Comparison of ENCODE assay signal across 9 cellular contexts in the genomic region with DNA sequence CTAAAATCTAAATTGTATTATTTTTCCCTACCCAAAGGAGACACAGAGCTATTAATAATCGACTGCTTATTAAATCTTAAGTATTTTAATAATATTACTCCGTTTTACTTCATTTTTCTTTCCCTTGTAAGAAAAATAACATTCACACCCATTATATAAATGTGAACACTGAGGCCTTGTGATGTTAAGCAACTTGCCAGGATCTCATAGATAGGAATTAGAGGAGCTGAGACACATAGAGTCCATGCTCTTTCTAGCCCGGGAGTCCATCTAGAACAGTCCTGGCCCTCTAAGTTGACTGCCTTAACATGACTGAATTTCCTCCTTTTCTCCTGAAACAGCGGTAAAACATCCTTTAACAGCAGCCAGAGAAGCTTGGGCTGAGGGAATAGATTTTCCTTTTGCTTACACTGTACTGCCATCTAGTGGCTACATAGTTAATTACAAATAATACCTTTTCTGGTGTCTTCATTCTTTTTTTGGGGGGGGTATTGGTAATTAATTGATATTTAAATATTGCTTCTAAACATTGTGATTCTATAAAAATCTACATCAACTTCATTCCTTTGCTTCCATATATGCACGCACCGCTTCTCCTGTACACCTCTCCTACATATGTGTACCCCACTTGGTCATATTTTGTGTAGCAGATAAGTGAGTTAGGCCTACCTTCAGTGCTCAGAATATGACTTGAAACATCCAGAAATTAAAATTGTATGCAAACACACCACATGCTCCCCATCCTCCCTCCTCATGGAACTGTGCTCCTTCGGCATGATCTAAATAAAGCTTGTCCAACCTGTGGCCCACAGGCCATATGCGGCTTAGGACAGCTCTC.
DNase-seq lines count a peak whose midpoint lies in the region; ATAC-seq, FAIRE-seq and TF ChIP-seq lines count a peak whose summit lies in the region.
"Had no signal": no experiment of that assay in that cellular context is flagged by ENCODE, and none has a peak within 500 bp of the region (broad histone marks: within the 10 kb centered on the region; RNA-seq: fewer than 3 reads in every experiment).

No MANE protein-coding gene starts in this region.

- BruUV-seq in GM12878 (replicated peaks; lab: Mats Ljungman, UMichigan): no TSS peak

- CTCF ChIA-PET in A549 (lab: Yijun Ruan, JAX) (interaction anchor here (0.6 to 2.7 kb wide), 19 partner anchors 8 to 1925 kb away, joined by 3 to 18 read pairs (median 4); no protein-coding TSS in a partner anchor), GM12878 (lab: Yijun Ruan, JAX) (interaction anchor here (0.7 to 3.8 kb wide), 25 partner anchors 9 to 1415 kb away, joined by 3 to 42 read pairs (median 4); no protein-coding TSS in a partner anchor)

- H3K4me3 ChIP-seq in A549 (no peak overlapping the region), GM12878 (no peak overlapping the region), kidney (ENCODE audit: low read length in 2 of 2) (no peak overlapping the region), upper lobe of left lung (no peak overlapping the region)

- TF ChIP-seq POLR2A in A549 (IDR thresholded peaks at IDR 0.05; ENCODE audit: low read length): no peak
- TF ChIP-seq POLR2A in GM12878 (IDR thresholded peaks at IDR 0.05; ENCODE audit: low read depth, low read length): no peak
- no peak for TF ChIP-seq POLR2A in upper lobe of left lung (IDR thresholded peaks at IDR 0.05)

- no peaks in the 10 kb centered on the region for H3K4me1 ChIP-seq in A549
- H3K4me1 ChIP-seq in GM12878 (ENCODE audit: control insufficient read depth, insufficient read depth, low read length): no peaks in the 10 kb centered on the region
- H3K4me1 ChIP-seq in kidney (ENCODE audit: control insufficient read depth in 1 of 2, insufficient read depth in 1 of 2, low read depth in 1 of 2, low read length in 2 of 2): no peaks in the 10 kb centered on the region
- no peaks in the 10 kb centered on the region for H3K4me1 ChIP-seq in upper lobe of left lung

- H4K20me1 ChIP-seq in GM12878 (ENCODE audit: control insufficient read depth, insufficient read depth): no peaks in the 10 kb centered on the region

- intact Hi-C loops in GM12878 (cut with micrococcal nuclease; ENCODE audit: unreplicated experiment) (loop anchor here (1.0 to 5.0 kb wide), 4 partner anchors 371 to 1416 kb away; no protein-coding TSS in a partner anchor), kidney (cut with DNase I) (no loop called here)

- no peaks in the 10 kb centered on the region for H3K79me2 ChIP-seq in GM12878 (ENCODE audit: control insufficient read depth, insufficient read depth, low read length)

- no peak overlapping the region for H2AFZ ChIP-seq in GM12878 (ENCODE audit: control insufficient read depth, low read depth, low read length)

- POLR2A ChIA-PET in A549 (lab: Yijun Ruan, JAX) (no interaction called here), GM12878 (lab: Charles Lee) (interaction anchor here (1.3 kb wide), 1 partner anchor 10 kb away, joined by 3 read pairs; no protein-coding TSS in a partner anchor)

- WGBS in A549 (ENCODE audit: missing lambda C conversion rate): 14% methylated on average over 8 of the region's 8 CpGs
- WGBS in GM12878 (ENCODE audit: insufficient coverage, insufficient replicate concordance, low lambda C conversion rate, missing lambda C conversion rate): 14% methylated on average over 8 of the region's 8 CpGs
- WGBS in upper lobe of left lung, 2 donors: 40% methylated on average over 8 of the region's 8 CpGs

- RAD21 ChIA-PET in GM12878 (lab: Charles Lee; ENCODE audit: unreplicated experiment): interaction anchor here (0.6 to 1.8 kb wide), 7 partner anchors 10 to 906 kb away, joined by 3 to 14 read pairs (median 4); no protein-coding TSS in a partner anchor

- in situ Hi-C loops in GM12878 (cut with MboI): loop anchor here (5.0 to 25.0 kb wide), 4 partner anchors 371 to 1926 kb away; no protein-coding TSS in a partner anchor

- H3K36me3 ChIP-seq in GM12878 (ENCODE audit: control insufficient read depth in 2 of 2, insufficient read depth in 2 of 2, low read length in 1 of 2): no peaks in the 10 kb centered on the region
- no peaks in the 10 kb centered on the region for H3K36me3 ChIP-seq in kidney (ENCODE audit: control insufficient read depth in 1 of 2, insufficient read depth in 2 of 2, low read length in 2 of 2)
- H3K36me3 ChIP-seq in upper lobe of left lung: no peaks in the 10 kb centered on the region

- peak; percentile 33 to 45 for DNase-seq in A549 (ENCODE audit: low read depth in 1 of 2, low spot score in 1 of 2)
- DNase-seq in NCI-H2171 treated with DMSO at 0.1 percent for 48 hours (lab: John Stamatoyannopoulos, UW): peak; percentile 63
- DNase-seq in GM12878 (ENCODE audit: low read depth, low spot score): no peak
- no peak for DNase-seq in kidney
- DNase-seq in upper lobe of left lung: no peak
- no peak for DNase-seq in T-helper 9 cell

- SMC1A ChIA-PET in GM12878 (lab: Charles Lee; ENCODE audit: uncharacterized antibody, unreplicated experiment): interaction anchor here (0.6 to 2.2 kb wide), 19 partner anchors 12 to 1454 kb away, joined by 3 to 14 read pairs (median 3); no protein-coding TSS in a partner anchor

- TF ChIP-seq RAD21 in A549 (conservative IDR thresholded peaks at IDR 0.05 in 1 of 2, IDR thresholded peaks at IDR 0.05 in 1 of 2) (peak; percentile 87 to 88), GM12878 (IDR thresholded peaks at IDR 0.05; ENCODE audit: insufficient read depth, low read depth, low read length) (peak; percentile 88)

- H3K9ac ChIP-seq in GM12878 (ENCODE audit: control insufficient read depth, insufficient read depth, low read length): no peak overlapping the region
- H3K9ac ChIP-seq in kidney (ENCODE audit: low read length in 2 of 2): no peak overlapping the region

- ATAC-seq in A549 (peak; percentile 63 to 84; a peak in 4 of 6 replicates), HG02885 (IDR thresholded peaks at IDR 0.05; ENCODE audit: poor library complexity, unreplicated experiment) (peak; percentile 67), GM12878 (peak; percentile 76), upper lobe of left lung (ENCODE audit: low FRiP score in 2 of 2) (peak in 1 of 2 donors; percentile 77)

- no peak for FAIRE-seq in A549 (lab: Jason Lieb, UNC)
- FAIRE-seq in GM12878 (lab: Jason Lieb, UNC): peak; percentile 88
- FAIRE-seq in kidney (lab: Jason Lieb, UNC): no peak
- FAIRE-seq: colon had no signal

- TF ChIP-seq CTCF in A549 (IDR thresholded peaks at IDR 0.05) (peak; percentile 85), GM12873 (IDR thresholded peaks at IDR 0.05; ENCODE audit: insufficient read depth, low read depth, low read length, missing control alignments) (peak; percentile 42), GM12878 (IDR thresholded peaks at IDR 0.05 in 2 of 3, conservative IDR thresholded peaks at IDR 0.05 in 1 of 3; ENCODE audit: control insufficient read depth in 2 of 3, extremely low read depth in 1 of 3, insufficient read depth in 1 of 3, low read depth in 3 of 3, low read length in 3 of 3) (peak; percentile 47 to 74 (median 54); a peak in 5 of 6 replicates), kidney (IDR thresholded peaks at IDR 0.05; ENCODE audit: borderline replicate concordance, extremely low read depth, insufficient read depth) (peak; percentile 54), upper lobe of left lung (IDR thresholded peaks at IDR 0.05) (peak in 5 of 6 experiments; percentile 40 to 71 (median 56))

- no peak overlapping the region for H3K4me2 ChIP-seq in A549
- no peak overlapping the region for H3K4me2 ChIP-seq in GM12878 (ENCODE audit: control insufficient read depth, insufficient read depth)

- no peaks in the 10 kb centered on the region for H3K9me3 ChIP-seq in A549
- H3K9me3 ChIP-seq in GM12878 (replicated peaks; ENCODE audit: control insufficient read depth, insufficient read depth, low read length): no peaks in the 10 kb centered on the region
- no peaks in the 10 kb centered on the region for H3K9me3 ChIP-seq in kidney (ENCODE audit: control insufficient read depth in 1 of 2, low read length in 2 of 2)
- H3K9me3 ChIP-seq in upper lobe of left lung: no peaks in the 10 kb centered on the region

- TF ChIP-seq EP300 in A549 (IDR thresholded peaks at IDR 0.05) (no peak), GM12878 (IDR thresholded peaks at IDR 0.05; ENCODE audit: borderline replicate concordance in 1 of 2, control insufficient read depth in 1 of 2, low read depth in 2 of 2, low read length in 2 of 2) (no peak), upper lobe of left lung (IDR thresholded peaks at IDR 0.05) (no peak)

- H3K27ac ChIP-seq in A549 (no peak overlapping the region), GM12878 (ENCODE audit: control insufficient read depth, insufficient read depth) (no peak overlapping the region), kidney (ENCODE audit: low read depth in 2 of 2, low read length in 2 of 2) (no peak overlapping the region), upper lobe of left lung (no peak overlapping the region)

- H3K27me3 ChIP-seq in GM12878 (replicated peaks in 1 of 2; ENCODE audit: control insufficient read depth in 2 of 2, insufficient read depth in 2 of 2, low read length in 1 of 2): no peaks in the 10 kb centered on the region
- H3K27me3 ChIP-seq in upper lobe of left lung: no peaks in the 10 kb centered on the region

TF ChIP-seq in A549, 52 proteins besides CTCF, POLR2A, EP300 and RAD21 (continues in another document):
- no peak for TF ChIP-seq POLR2AphosphoS2 (conservative IDR thresholded peaks at IDR 0.05; ENCODE audit: low read length)
- TF ChIP-seq SMC3 (IDR thresholded peaks at IDR 0.05): peak; percentile 69
- TF ChIP-seq HOXA7 (CRISPR knock-in tag; IDR thresholded peaks at IDR 0.05): no peak

TF ChIP-seq in GM12878, 131 proteins besides CTCF, POLR2A, EP300 and RAD21:
- no peak for TF ChIP-seq MYB (IDR thresholded peaks at IDR 0.05; ENCODE audit: borderline replicate concordance, low read depth, low read length)
- peak; percentile 79 for TF ChIP-seq SMC3 (IDR thresholded peaks at IDR 0.05; ENCODE audit: borderline replicate concordance, low read length)
TF ChIP-seq in GM12878: peak in this region for 1.

Comparison
In these comparisons a context has a peak if more than half of its experiments do, and no peak if none do; other contexts are left out.
1. DNase-seq: peak in A549 (2 of 2) and NCI-H2171 treated with DMSO at 0.1 percent for 48 hours (single experiment); none in GM12878 (single experiment), kidney (single experiment), upper lobe of left lung (0 of 2) and T-helper 9 cell (single experiment).
2. Of the 24 proteins assayed by ChIP-seq in both GM12878 and A549: peak only in GM12878: none; only in A549: HDAC2 and KDM1A; in both: CTCF, RAD21 and SMC3; in neither: 19.
3. Peak in every context shown above with its lines, with median percentiles within 50 percentile points of each other: CTCF ChIP-seq.